In the genomic region with DNA sequence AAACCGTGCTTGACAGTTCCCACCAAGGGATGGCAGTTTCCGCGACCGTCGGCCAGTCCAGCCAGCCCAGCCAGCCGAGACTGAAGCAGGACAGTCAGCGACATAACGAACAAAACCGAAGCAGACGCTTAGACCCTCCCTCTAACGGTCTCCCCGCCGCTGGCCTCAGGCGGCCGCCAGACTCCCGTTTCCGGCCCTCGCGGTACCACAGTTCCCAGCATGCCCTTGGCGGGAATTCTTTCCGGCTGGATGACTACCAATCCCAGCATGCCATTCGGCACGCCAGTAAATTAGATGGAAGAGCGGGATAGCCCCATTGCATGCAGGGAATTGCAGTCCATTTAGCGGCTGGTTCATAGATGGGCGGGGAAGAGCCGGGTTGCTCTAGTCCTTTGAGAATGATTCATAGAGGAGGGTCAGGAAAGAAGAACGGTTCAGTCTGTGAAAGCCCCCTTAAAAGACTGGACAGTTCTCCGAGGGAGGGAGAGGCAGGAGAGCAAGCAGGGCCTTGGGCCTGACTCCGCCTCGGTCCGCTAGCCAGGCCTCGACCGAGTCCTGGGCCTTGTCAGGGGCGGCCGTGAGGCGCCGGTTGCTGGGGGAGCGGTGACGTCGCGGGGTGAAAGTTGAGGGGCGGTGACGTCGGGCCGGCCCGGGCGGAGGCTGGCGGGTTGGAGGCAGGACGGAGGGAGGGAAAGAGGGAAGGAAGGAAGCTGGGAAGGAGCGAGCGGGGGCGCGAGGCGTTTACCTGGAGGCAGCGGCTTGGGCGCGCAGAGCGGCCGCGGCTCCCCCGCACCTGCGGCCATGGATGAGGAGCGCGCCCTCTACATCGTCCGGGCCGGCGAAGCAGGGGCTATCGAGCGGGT, we compare ENCODE assay signal across 8 cellular contexts. TPM values are rescaled to one million over a fixed set of nuclear protein-coding genes. Genes with fewer than 3 reads are reported as not detected.
A peak's percentile ranks its signal among the peaks of the same experiment; 100 is the strongest.
DNase-seq lines count a peak whose midpoint lies in the region; ATAC-seq and TF ChIP-seq lines count a peak whose summit lies in the region.

A gene with protein sequence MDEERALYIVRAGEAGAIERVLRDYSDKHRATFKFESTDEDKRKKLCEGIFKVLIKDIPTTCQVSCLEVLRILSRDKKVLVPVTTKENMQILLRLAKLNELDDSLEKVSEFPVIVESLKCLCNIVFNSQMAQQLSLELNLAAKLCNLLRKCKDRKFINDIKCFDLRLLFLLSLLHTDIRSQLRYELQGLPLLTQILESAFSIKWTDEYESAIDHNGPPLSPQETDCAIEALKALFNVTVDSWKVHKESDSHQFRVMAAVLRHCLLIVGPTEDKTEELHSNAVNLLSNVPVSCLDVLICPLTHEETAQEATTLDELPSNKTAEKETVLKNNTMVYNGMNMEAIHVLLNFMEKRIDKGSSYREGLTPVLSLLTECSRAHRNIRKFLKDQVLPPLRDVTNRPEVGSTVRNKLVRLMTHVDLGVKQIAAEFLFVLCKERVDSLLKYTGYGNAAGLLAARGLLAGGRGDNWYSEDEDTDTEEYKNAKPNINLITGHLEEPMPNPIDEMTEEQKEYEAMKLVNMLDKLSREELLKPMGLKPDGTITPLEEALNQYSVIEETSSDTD (plus strand): TSS at position 738 of the 863 bp plus-strand sequence. CDS start 64 bp downstream, at position 802.

- H3K27me3 Mint-ChIP-seq in activated naive CD8-positive, alpha-beta T cell treated with anti-CD3 and anti-CD28 coated beads for 36 hours, result no peaks in the 10 kb centered on the region
- H3K27me3 Mint-ChIP-seq in glutamatergic neuron (ENCODE audit: unreplicated experiment) (peaks cover 7% of the 10 kb centered on the region), osteocyte (ENCODE audit: unreplicated experiment) (no peaks in the 10 kb centered on the region)

- H3K4me1 ChIP-seq in thymus (ENCODE audit: control insufficient read depth, insufficient read depth, low read length), result peaks cover 11% of the 10 kb centered on the region

- peak; percentile 90 for ATAC-seq in HG02571 (IDR thresholded peaks at IDR 0.05; ENCODE audit: unreplicated experiment)

- H3K4me3 Mint-ChIP-seq in activated naive CD8-positive, alpha-beta T cell treated with anti-CD3 and anti-CD28 coated beads for 36 hours, result peak within 1 kb of the TSS; percentile 99
- H3K4me3 Mint-ChIP-seq in glutamatergic neuron (ENCODE audit: unreplicated experiment) (peak within 1 kb of the TSS; percentile 99), osteocyte (ENCODE audit: unreplicated experiment) (peak within 1 kb of the TSS; percentile 98)

- H3K36me3 Mint-ChIP-seq in activated naive CD8-positive, alpha-beta T cell treated with anti-CD3 and anti-CD28 coated beads for 36 hours, result peaks cover 2% of the 10 kb centered on the region
- H3K36me3 Mint-ChIP-seq in glutamatergic neuron (ENCODE audit: unreplicated experiment) (no peaks in the 10 kb centered on the region), osteocyte (ENCODE audit: unreplicated experiment) (no peaks in the 10 kb centered on the region)

- H3K9me3 Mint-ChIP-seq in activated naive CD8-positive, alpha-beta T cell treated with anti-CD3 and anti-CD28 coated beads for 36 hours, result no peaks in the 10 kb centered on the region
- H3K9me3 Mint-ChIP-seq in glutamatergic neuron (ENCODE audit: unreplicated experiment) (peaks cover 6% of the 10 kb centered on the region), osteocyte (ENCODE audit: unreplicated experiment) (no peaks in the 10 kb centered on the region)

- H3K4me3 ChIP-seq in thymus (ENCODE audit: low read length), result peak within 1 kb of the TSS; percentile 64

- TF ChIP-seq CTCF in glutamatergic neuron (IDR thresholded peaks at IDR 0.05; ENCODE audit: partially characterized antibody, unreplicated experiment) (no peak), osteocyte (IDR thresholded peaks at IDR 0.05) (peak; percentile 5)

- no peaks in the 10 kb centered on the region for H3K9me3 ChIP-seq in thymus (ENCODE audit: control insufficient read depth)

- no peaks in the 10 kb centered on the region for H3K27me3 ChIP-seq in thymus (ENCODE audit: control insufficient read depth, insufficient read depth)

- H3K27ac Mint-ChIP-seq in activated naive CD8-positive, alpha-beta T cell treated with anti-CD3 and anti-CD28 coated beads for 36 hours, result peak within 1 kb of the TSS; percentile 95
- H3K27ac Mint-ChIP-seq in glutamatergic neuron (ENCODE audit: unreplicated experiment) (peak within 1 kb of the TSS; percentile 98), osteocyte (ENCODE audit: unreplicated experiment) (peak within 1 kb of the TSS; percentile 99)

- DNase-seq in GM04504 (ENCODE audit: low read depth) (peak; percentile 98), NCI-H1092 (lab: John Stamatoyannopoulos, UW) (peak; percentile 95), SKM-1 treated with dmso at 0.1 percent for 144 hours (lab: John Stamatoyannopoulos, UW; ENCODE audit: unreplicated experiment) (peak; percentile 81), glutamatergic neuron (peak; percentile 96), osteocyte (ENCODE audit: extremely low spot score, unreplicated experiment) (peak; percentile 99)
- DNase-seq in activated naive CD8-positive, alpha-beta T cell treated with anti-CD3 and anti-CD28 coated beads for 36 hours, result peak; percentile 80

- WGBS in thymus, result under 1% methylated on average over 71 of the region's 71 CpGs

- H3K4me1 Mint-ChIP-seq in activated naive CD8-positive, alpha-beta T cell treated with anti-CD3 and anti-CD28 coated beads for 36 hours, result peaks cover 24% of the 10 kb centered on the region
- H3K4me1 Mint-ChIP-seq in glutamatergic neuron (ENCODE audit: low read depth, unreplicated experiment) (peaks cover 15% of the 10 kb centered on the region), osteocyte (ENCODE audit: unreplicated experiment) (peaks cover 37% of the 10 kb centered on the region)

- H3K27ac ChIP-seq in thymus (ENCODE audit: low read depth), result peak within 1 kb of the TSS; percentile 85

- H3K36me3 ChIP-seq in thymus (ENCODE audit: control insufficient read depth, insufficient read depth), result no peaks in the 10 kb centered on the region

RNA-seq across cellular contexts. Expression of the gene that starts here (rescaled TPM):
- 1 to 10 TPM; 8.7 to 9.1 TPM for total RNA-seq in activated naive CD8-positive, alpha-beta T cell treated with anti-CD3 and anti-CD28 coated beads for 36 hours
- total RNA-seq in glutamatergic neuron (ENCODE audit: unreplicated experiment) (21.3 TPM), osteocyte (15.0 and 17.0 TPM in 2 replicates)
- 5.8 TPM for polyA plus RNA-seq in thymus

Comparison
In these comparisons a context has a peak if more than half of its experiments do, and no peak if none do; other contexts are left out.
1. Peak in every context shown above with its lines: DNase-seq, ATAC-seq, H3K4me3 ChIP-seq and H3K27ac ChIP-seq.